In the genomic region with DNA sequence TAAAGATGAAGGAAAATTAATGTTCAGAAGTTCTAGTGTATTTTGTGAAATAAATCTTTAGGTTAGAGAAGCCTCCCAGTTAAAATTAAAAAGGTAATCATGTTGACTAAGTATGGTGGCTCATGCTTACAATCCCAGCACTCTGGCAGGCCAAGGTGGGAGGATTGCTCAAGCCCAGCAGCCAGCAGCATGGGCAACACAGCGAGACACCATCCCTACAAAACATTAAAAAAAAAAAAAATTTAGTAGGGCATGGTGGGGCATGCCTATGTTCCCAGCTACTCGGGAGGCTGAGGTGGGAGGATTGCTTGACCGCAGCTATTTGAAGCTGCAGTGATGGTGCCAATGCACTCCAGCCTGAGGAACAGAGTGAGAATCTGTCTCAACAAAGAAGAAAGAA, we compare ENCODE assay signal across 1 cellular context.
TF ChIP-seq lines count a peak whose summit lies in the region.

No MANE protein-coding gene starts in this region.

TF ChIP-seq in GM23338, 12 proteins besides CTCF, POLR2A, EP300 and RAD21 (continued from another document):
- TF ChIP-seq, protein P1, sequence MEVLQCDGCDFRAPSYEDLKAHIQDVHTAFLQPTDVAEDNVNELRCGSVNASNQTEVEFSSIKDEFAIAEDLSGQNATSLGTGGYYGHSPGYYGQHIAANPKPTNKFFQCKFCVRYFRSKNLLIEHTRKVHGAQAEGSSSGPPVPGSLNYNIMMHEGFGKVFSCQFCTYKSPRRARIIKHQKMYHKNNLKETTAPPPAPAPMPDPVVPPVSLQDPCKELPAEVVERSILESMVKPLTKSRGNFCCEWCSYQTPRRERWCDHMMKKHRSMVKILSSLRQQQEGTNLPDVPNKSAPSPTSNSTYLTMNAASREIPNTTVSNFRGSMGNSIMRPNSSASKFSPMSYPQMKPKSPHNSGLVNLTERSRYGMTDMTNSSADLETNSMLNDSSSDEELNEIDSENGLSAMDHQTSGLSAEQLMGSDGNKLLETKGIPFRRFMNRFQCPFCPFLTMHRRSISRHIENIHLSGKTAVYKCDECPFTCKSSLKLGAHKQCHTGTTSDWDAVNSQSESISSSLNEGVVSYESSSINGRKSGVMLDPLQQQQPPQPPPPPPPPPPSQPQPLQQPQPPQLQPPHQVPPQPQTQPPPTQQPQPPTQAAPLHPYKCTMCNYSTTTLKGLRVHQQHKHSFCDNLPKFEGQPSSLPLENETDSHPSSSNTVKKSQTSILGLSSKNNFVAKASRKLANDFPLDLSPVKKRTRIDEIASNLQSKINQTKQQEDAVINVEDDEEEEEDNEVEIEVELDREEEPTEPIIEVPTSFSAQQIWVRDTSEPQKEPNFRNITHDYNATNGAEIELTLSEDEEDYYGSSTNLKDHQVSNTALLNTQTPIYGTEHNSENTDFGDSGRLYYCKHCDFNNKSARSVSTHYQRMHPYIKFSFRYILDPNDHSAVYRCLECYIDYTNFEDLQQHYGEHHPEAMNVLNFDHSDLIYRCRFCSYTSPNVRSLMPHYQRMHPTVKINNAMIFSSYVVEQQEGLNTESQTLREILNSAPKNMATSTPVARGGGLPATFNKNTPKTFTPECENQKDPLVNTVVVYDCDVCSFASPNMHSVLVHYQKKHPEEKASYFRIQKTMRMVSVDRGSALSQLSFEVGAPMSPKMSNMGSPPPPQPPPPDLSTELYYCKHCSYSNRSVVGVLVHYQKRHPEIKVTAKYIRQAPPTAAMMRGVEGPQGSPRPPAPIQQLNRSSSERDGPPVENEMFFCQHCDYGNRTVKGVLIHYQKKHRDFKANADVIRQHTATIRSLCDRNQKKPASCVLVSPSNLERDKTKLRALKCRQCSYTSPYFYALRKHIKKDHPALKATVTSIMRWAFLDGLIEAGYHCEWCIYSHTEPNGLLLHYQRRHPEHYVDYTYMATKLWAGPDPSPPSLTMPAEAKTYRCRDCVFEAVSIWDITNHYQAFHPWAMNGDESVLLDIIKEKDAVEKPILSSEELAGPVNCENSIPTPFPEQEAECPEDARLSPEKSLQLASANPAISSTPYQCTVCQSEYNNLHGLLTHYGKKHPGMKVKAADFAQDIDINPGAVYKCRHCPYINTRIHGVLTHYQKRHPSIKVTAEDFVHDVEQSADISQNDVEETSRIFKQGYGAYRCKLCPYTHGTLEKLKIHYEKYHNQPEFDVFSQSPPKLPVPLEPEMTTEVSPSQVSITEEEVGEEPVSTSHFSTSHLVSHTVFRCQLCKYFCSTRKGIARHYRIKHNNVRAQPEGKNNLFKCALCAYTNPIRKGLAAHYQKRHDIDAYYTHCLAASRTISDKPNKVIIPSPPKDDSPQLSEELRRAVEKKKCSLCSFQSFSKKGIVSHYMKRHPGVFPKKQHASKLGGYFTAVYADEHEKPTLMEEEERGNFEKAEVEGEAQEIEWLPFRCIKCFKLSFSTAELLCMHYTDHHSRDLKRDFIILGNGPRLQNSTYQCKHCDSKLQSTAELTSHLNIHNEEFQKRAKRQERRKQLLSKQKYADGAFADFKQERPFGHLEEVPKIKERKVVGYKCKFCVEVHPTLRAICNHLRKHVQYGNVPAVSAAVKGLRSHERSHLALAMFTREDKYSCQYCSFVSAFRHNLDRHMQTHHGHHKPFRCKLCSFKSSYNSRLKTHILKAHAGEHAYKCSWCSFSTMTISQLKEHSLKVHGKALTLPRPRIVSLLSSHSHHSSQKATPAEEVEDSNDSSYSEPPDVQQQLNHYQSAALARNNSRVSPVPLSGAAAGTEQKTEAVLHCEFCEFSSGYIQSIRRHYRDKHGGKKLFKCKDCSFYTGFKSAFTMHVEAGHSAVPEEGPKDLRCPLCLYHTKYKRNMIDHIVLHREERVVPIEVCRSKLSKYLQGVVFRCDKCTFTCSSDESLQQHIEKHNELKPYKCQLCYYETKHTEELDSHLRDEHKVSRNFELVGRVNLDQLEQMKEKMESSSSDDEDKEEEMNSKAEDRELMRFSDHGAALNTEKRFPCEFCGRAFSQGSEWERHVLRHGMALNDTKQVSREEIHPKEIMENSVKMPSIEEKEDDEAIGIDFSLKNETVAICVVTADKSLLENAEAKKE (CRISPR knock-in tag; IDR thresholded peaks at IDR 0.05), result no peak
- TF ChIP-seq EZH2phosphoT487 (IDR thresholded peaks at IDR 0.05; ENCODE audit: unreplicated experiment), result no peak
- TF ChIP-seq ZNF114 (CRISPR knock-in tag; IDR thresholded peaks at IDR 0.05), result no peak
- TF ChIP-seq JUNB (IDR thresholded peaks at IDR 0.05; ENCODE audit: unreplicated experiment), result no peak
- TF ChIP-seq NANOG (IDR thresholded peaks at IDR 0.05; ENCODE audit: borderline replicate concordance), result no peak
- TF ChIP-seq STAT1 (IDR thresholded peaks at IDR 0.05; ENCODE audit: unreplicated experiment), result no peak
- TF ChIP-seq, protein P2, sequence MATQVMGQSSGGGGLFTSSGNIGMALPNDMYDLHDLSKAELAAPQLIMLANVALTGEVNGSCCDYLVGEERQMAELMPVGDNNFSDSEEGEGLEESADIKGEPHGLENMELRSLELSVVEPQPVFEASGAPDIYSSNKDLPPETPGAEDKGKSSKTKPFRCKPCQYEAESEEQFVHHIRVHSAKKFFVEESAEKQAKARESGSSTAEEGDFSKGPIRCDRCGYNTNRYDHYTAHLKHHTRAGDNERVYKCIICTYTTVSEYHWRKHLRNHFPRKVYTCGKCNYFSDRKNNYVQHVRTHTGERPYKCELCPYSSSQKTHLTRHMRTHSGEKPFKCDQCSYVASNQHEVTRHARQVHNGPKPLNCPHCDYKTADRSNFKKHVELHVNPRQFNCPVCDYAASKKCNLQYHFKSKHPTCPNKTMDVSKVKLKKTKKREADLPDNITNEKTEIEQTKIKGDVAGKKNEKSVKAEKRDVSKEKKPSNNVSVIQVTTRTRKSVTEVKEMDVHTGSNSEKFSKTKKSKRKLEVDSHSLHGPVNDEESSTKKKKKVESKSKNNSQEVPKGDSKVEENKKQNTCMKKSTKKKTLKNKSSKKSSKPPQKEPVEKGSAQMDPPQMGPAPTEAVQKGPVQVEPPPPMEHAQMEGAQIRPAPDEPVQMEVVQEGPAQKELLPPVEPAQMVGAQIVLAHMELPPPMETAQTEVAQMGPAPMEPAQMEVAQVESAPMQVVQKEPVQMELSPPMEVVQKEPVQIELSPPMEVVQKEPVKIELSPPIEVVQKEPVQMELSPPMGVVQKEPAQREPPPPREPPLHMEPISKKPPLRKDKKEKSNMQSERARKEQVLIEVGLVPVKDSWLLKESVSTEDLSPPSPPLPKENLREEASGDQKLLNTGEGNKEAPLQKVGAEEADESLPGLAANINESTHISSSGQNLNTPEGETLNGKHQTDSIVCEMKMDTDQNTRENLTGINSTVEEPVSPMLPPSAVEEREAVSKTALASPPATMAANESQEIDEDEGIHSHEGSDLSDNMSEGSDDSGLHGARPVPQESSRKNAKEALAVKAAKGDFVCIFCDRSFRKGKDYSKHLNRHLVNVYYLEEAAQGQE (IDR thresholded peaks at IDR 0.05; ENCODE audit: unreplicated experiment), result no peak
- TF ChIP-seq, protein P3, sequence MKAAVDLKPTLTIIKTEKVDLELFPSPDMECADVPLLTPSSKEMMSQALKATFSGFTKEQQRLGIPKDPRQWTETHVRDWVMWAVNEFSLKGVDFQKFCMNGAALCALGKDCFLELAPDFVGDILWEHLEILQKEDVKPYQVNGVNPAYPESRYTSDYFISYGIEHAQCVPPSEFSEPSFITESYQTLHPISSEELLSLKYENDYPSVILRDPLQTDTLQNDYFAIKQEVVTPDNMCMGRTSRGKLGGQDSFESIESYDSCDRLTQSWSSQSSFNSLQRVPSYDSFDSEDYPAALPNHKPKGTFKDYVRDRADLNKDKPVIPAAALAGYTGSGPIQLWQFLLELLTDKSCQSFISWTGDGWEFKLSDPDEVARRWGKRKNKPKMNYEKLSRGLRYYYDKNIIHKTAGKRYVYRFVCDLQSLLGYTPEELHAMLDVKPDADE (IDR thresholded peaks at IDR 0.05), result no peak
- TF ChIP-seq CREB1 (CRISPR knock-in tag; IDR thresholded peaks at IDR 0.05; ENCODE audit: low read depth), result no peak
